Comparison of ENCODE assay signal across 13 cellular contexts in genomic region chr3:72951259-72951722, GRCh38. TPM values are rescaled to one million over a fixed set of nuclear protein-coding genes. Genes with fewer than 3 reads are reported as not detected.
DNase-seq lines count a peak whose midpoint lies in the region; ATAC-seq and TF ChIP-seq lines count a peak whose summit lies in the region.
"Had no signal": no experiment of that assay in that cellular context is flagged by ENCODE, and none has a peak within 500 bp of the region (broad histone marks: within the 10 kb centered on the region; RNA-seq: fewer than 3 reads in every experiment).

No MANE protein-coding gene starts in this region.

- no peak overlapping the region for H3K4me2 ChIP-seq in mammary epithelial cell (ENCODE audit: insufficient read depth, low read depth, low read length)

- no peak overlapping the region for H2AFZ ChIP-seq in mammary epithelial cell (ENCODE audit: low read depth, low read length)

- peak; percentile 80 for ATAC-seq in HG02759 (IDR thresholded peaks at IDR 0.05; ENCODE audit: unreplicated experiment)
- no peak for ATAC-seq in GM19324 (IDR thresholded peaks at IDR 0.05; ENCODE audit: low FRiP score, unreplicated experiment)

- H3K36me3 ChIP-seq in mammary epithelial cell (ENCODE audit: insufficient read depth, low read length), result no peaks in the 10 kb centered on the region
- H3K36me3 ChIP-seq in tibial nerve, result no peaks in the 10 kb centered on the region
- H3K36me3 ChIP-seq: breast epithelium, esophagus muscularis mucosa had no signal

- in situ Hi-C loops in mammary epithelial cell (cut with MboI; ENCODE audit: low sequenced_read_pairs in 2 of 2), result no loop called here

- no peaks in the 10 kb centered on the region for H4K20me1 ChIP-seq in mammary epithelial cell (ENCODE audit: insufficient read depth, low read length)

- CTCF ChIA-PET in MCF 10A (lab: Yijun Ruan, JAX), result no interaction called here
- CTCF ChIA-PET in mammary epithelial cell (lab: Charles Lee; ENCODE audit: low non-redundant PET), result no interaction called here

- no peak for TF ChIP-seq POLR2A in tibial nerve (IDR thresholded peaks at IDR 0.05)

- 32% methylated on average over 6 of the region's 6 CpGs for WGBS in mammary epithelial cell (ENCODE audit: low coverage, missing lambda C conversion rate)
- WGBS in tibial nerve, 2 donors, result 41 to 45% methylated on average over 6 of the region's 6 CpGs

- H3K9ac ChIP-seq in mammary epithelial cell (ENCODE audit: insufficient read depth, low read length), result no peak overlapping the region

- intact Hi-C loops in MCF 10A (cut with micrococcal nuclease), result no loop called here
- intact Hi-C loops in mammary epithelial cell (cut with micrococcal nuclease), result no loop called here

- no peak overlapping the region for H3K4me3 Mint-ChIP-seq in MCF 10A (ENCODE audit: unreplicated experiment)
- H3K4me3 Mint-ChIP-seq: activated CD4-positive, alpha-beta memory T cell treated with anti-CD3 and anti-CD28 coated beads, Interleukin-2, amount 10 ng/mL, durations not matched to agents 7 days and 5 days had no signal

- H3K4me1 ChIP-seq in mammary epithelial cell (ENCODE audit: insufficient read depth, low read length) (no peaks in the 10 kb centered on the region), tibial nerve (peaks cover 0 to 42% (median 13%) of the 10 kb centered on the region in 4 donors)
- H3K4me1 ChIP-seq: breast epithelium, esophagus muscularis mucosa had no signal

- H3K27me3 ChIP-seq in mammary epithelial cell (ENCODE audit: insufficient read depth, low read length) (no peaks in the 10 kb centered on the region), tibial nerve (no peaks in the 10 kb centered on the region)
- H3K27me3 ChIP-seq: breast epithelium, esophagus muscularis mucosa had no signal

- no peaks in the 10 kb centered on the region for H3K27me3 Mint-ChIP-seq in MCF 10A (ENCODE audit: insufficient read depth, unreplicated experiment)
- H3K27me3 Mint-ChIP-seq: activated CD4-positive, alpha-beta memory T cell treated with anti-CD3 and anti-CD28 coated beads, Interleukin-2, amount 10 ng/mL, durations not matched to agents 7 days and 5 days had no signal

- H3K4me1 Mint-ChIP-seq in MCF 10A (ENCODE audit: insufficient read depth, unreplicated experiment), result no peaks in the 10 kb centered on the region

- H3K27ac ChIP-seq in mammary epithelial cell (ENCODE audit: insufficient read depth, low read depth, low read length) (no peak overlapping the region), tibial nerve (peak overlapping the region in 3 of 4 donors; percentile 42 to 97 (median 93))
- H3K27ac ChIP-seq: esophagus muscularis mucosa had no signal

- peak in 1 of 2 donors; percentile 36 for TF ChIP-seq EP300 in tibial nerve (IDR thresholded peaks at IDR 0.05)

- BruUV-seq in MCF 10A (replicated peaks; lab: Mats Ljungman, UMichigan) (no TSS peak), mammary epithelial cell (replicated peaks; lab: Mats Ljungman, UMichigan) (no TSS peak)

- no peaks in the 10 kb centered on the region for H3K36me3 Mint-ChIP-seq in MCF 10A (ENCODE audit: insufficient read depth, unreplicated experiment)

- no peaks in the 10 kb centered on the region for H3K79me2 ChIP-seq in mammary epithelial cell (ENCODE audit: insufficient read depth, low read length)

- H3K27ac Mint-ChIP-seq in MCF 10A (ENCODE audit: low read depth, unreplicated experiment), result no peak overlapping the region
- H3K27ac Mint-ChIP-seq: activated CD4-positive, alpha-beta memory T cell treated with anti-CD3 and anti-CD28 coated beads, Interleukin-2, amount 10 ng/mL, durations not matched to agents 7 days and 5 days had no signal

- DNase-seq in MCF 10A (ENCODE audit: unreplicated experiment) (peak; percentile 19), mammary epithelial cell (no peak), tibial nerve (ENCODE audit: low spot score in 2 of 2) (no peak), NCI-H524 treated with DMSO at 0.1 percent for 48 hours (lab: John Stamatoyannopoulos, UW) (no peak), NCI-H1092 (lab: John Stamatoyannopoulos, UW) (no peak)
- peak; percentile 23 for DNase-seq in activated CD8-positive, alpha-beta memory T cell treated with anti-CD3 and anti-CD28 coated beads, Interleukin-2, amount 50 U/mL, for 48 hours
- DNase-seq: activated CD4-positive, alpha-beta memory T cell treated with anti-CD3 and anti-CD28 coated beads, Interleukin-2, amount 10 ng/mL, durations not matched to agents 7 days and 5 days; GDM1; NCI-H82 had no signal

- TF ChIP-seq CTCF in MCF 10A (IDR thresholded peaks at IDR 0.05; ENCODE audit: unreplicated experiment) (no peak), mammary epithelial cell (conservative IDR thresholded peaks at IDR 0.05 in 1 of 2, IDR thresholded peaks at IDR 0.05 in 1 of 2; ENCODE audit: extremely low read depth in 1 of 2, insufficient read depth in 1 of 2, low read depth in 1 of 2, low read length in 2 of 2) (no peak), tibial nerve (IDR thresholded peaks at IDR 0.05) (no peak)

- H3K9me3 ChIP-seq in mammary epithelial cell (replicated peaks; ENCODE audit: insufficient read depth, low read length) (no peaks in the 10 kb centered on the region), tibial nerve (no peaks in the 10 kb centered on the region)
- H3K9me3 ChIP-seq: breast epithelium, esophagus muscularis mucosa had no signal

- no peaks in the 10 kb centered on the region for H3K9me3 Mint-ChIP-seq in MCF 10A (ENCODE audit: unreplicated experiment)
- H3K9me3 Mint-ChIP-seq: activated CD4-positive, alpha-beta memory T cell treated with anti-CD3 and anti-CD28 coated beads, Interleukin-2, amount 10 ng/mL, durations not matched to agents 7 days and 5 days had no signal

- dilution Hi-C loops in mammary epithelial cell (cut with HindIII; ENCODE audit: low sequenced_read_pairs), result no loop called here

- H3K4me3 ChIP-seq in mammary epithelial cell (replicated peaks in 1 of 3; ENCODE audit: insufficient read depth in 1 of 3, low read depth in 2 of 3, low read length in 3 of 3) (no peak overlapping the region), tibial nerve (no peak overlapping the region)
- H3K4me3 ChIP-seq: breast epithelium, esophagus muscularis mucosa had no signal

- POLR2A ChIA-PET in MCF 10A (lab: Yijun Ruan, JAX), result no interaction called here

RNA-seq across cellular contexts. Expression of gene PPP4R2, which starts 45.3 kb away (rescaled TPM):
- total RNA-seq in MCF 10A (2022) (86.3 and 105 TPM in 2 replicates), mammary epithelial cell (10 to 100 TPM; 57.0 to 74.4 TPM), tibial nerve (100 to 1,000 TPM in 1 of 4 donors, 10 to 100 TPM in 3; 72.9 to 134 (median 80.6) TPM)
- 13.5 TPM for polyA plus RNA-seq in mammary epithelial cell
- 14.8 TPM for polyA minus RNA-seq in mammary epithelial cell

Comparison
In these comparisons a context has a peak if more than half of its experiments do, and no peak if none do; other contexts are left out.
1. DNase-seq: peak in MCF 10A (single experiment) and activated CD8-positive, alpha-beta memory T cell treated with anti-CD3 and anti-CD28 coated beads, Interleukin-2, amount 50 U/mL, for 48 hours (single experiment); none in mammary epithelial cell (single experiment), tibial nerve (0 of 2), NCI-H524 treated with DMSO at 0.1 percent for 48 hours (single experiment) and NCI-H1092 (single experiment).